2 cellular contexts compared by ENCODE assay signal in the genomic region with DNA sequence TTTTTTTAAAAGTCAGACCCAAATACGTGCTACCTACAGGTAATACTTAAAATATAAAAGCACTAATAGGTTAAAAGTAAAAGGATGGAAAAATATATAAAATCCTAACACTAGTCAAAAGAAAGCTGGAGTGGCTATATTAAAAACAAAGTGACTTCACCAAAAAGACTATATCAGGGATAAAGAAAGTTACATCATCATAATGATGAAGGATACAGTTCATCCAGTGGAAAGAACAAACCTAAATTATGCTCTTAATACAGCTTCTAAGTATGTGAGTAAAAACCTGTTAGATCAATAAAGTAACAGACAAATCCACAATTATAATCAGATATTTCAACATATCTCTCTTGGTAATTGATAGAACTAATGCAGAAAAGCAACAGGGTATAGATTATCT.
TF ChIP-seq lines count a peak whose summit lies in the region.

No MANE protein-coding gene starts in this region.

TF ChIP-seq in SK-N-SH, 30 proteins besides CTCF, POLR2A, EP300 and RAD21 (continued from another document):
- TF ChIP-seq, protein P1, sequence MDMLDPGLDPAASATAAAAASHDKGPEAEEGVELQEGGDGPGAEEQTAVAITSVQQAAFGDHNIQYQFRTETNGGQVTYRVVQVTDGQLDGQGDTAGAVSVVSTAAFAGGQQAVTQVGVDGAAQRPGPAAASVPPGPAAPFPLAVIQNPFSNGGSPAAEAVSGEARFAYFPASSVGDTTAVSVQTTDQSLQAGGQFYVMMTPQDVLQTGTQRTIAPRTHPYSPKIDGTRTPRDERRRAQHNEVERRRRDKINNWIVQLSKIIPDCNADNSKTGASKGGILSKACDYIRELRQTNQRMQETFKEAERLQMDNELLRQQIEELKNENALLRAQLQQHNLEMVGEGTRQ (IDR thresholded peaks at IDR 0.05; ENCODE audit: borderline replicate concordance, low read depth, low read length): no peak

TF ChIP-seq in SK-N-SH treated with all-trans-retinoic acid at 6 μM for 48 hours, 23 proteins besides CTCF, POLR2A, EP300 and RAD21 (continued from another document):
- TF ChIP-seq, protein P2, sequence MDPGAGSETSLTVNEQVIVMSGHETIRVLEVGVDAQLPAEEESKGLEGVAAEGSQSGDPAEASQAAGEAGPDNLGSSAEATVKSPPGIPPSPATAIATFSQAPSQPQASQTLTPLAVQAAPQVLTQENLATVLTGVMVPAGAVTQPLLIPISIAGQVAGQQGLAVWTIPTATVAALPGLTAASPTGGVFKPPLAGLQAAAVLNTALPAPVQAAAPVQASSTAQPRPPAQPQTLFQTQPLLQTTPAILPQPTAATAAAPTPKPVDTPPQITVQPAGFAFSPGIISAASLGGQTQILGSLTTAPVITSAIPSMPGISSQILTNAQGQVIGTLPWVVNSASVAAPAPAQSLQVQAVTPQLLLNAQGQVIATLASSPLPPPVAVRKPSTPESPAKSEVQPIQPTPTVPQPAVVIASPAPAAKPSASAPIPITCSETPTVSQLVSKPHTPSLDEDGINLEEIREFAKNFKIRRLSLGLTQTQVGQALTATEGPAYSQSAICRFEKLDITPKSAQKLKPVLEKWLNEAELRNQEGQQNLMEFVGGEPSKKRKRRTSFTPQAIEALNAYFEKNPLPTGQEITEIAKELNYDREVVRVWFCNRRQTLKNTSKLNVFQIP (CRISPR knock-in tag; IDR thresholded peaks at IDR 0.05; ENCODE audit: borderline replicate concordance, low read depth): no peak
- TF ChIP-seq RARB (CRISPR knock-in tag; IDR thresholded peaks at IDR 0.05) (no peak), ISL1 (CRISPR knock-in tag; IDR thresholded peaks at IDR 0.05) (no peak), ZFP3 (CRISPR knock-in tag; IDR thresholded peaks at IDR 0.05) (no peak)
- TF ChIP-seq, protein P3, sequence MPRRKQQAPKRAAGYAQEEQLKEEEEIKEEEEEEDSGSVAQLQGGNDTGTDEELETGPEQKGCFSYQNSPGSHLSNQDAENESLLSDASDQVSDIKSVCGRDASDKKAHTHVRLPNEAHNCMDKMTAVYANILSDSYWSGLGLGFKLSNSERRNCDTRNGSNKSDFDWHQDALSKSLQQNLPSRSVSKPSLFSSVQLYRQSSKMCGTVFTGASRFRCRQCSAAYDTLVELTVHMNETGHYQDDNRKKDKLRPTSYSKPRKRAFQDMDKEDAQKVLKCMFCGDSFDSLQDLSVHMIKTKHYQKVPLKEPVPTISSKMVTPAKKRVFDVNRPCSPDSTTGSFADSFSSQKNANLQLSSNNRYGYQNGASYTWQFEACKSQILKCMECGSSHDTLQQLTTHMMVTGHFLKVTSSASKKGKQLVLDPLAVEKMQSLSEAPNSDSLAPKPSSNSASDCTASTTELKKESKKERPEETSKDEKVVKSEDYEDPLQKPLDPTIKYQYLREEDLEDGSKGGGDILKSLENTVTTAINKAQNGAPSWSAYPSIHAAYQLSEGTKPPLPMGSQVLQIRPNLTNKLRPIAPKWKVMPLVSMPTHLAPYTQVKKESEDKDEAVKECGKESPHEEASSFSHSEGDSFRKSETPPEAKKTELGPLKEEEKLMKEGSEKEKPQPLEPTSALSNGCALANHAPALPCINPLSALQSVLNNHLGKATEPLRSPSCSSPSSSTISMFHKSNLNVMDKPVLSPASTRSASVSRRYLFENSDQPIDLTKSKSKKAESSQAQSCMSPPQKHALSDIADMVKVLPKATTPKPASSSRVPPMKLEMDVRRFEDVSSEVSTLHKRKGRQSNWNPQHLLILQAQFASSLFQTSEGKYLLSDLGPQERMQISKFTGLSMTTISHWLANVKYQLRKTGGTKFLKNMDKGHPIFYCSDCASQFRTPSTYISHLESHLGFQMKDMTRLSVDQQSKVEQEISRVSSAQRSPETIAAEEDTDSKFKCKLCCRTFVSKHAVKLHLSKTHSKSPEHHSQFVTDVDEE (CRISPR knock-in tag; IDR thresholded peaks at IDR 0.05): no peak
- TF ChIP-seq, protein P4, sequence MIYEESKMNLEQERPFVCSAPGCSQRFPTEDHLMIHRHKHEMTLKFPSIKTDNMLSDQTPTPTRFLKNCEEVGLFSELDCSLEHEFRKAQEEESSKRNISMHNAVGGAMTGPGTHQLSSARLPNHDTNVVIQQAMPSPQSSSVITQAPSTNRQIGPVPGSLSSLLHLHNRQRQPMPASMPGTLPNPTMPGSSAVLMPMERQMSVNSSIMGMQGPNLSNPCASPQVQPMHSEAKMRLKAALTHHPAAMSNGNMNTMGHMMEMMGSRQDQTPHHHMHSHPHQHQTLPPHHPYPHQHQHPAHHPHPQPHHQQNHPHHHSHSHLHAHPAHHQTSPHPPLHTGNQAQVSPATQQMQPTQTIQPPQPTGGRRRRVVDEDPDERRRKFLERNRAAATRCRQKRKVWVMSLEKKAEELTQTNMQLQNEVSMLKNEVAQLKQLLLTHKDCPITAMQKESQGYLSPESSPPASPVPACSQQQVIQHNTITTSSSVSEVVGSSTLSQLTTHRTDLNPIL (CRISPR knock-in tag; IDR thresholded peaks at IDR 0.05; ENCODE audit: low read depth): no peak
